In the genomic region with DNA sequence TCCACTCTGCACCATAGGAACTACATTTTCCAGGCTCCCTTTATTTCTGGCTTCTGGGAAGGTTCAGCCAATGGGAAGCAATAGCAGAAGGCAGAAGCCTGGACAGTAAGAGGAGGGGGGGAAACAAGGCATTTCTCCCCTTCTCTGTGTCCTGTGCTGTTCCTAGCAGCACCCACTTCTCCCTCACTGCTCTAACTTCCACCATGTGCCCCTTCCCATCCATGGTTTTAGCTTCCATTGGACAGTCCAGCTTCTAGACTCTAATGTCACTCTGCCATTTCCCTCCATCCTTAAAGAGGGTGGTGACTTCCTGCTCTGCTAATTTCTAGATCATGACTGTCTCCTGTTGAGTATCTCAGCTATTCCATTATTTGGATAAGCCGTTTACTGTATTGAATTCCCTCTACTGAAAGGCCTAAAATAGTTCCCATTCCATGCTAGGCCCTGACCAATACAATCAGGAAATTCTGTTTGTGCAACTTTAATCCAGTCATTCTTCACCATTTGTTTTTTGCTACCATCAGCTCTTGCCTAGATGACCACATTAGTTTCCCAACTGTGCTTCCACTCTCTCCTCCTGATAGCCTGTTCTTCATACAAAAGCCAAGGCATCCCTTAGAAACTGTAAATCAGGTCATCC, we compare ENCODE assay signal across 16 cellular contexts. TPM values are rescaled to one million over a fixed set of nuclear protein-coding genes. Genes with fewer than 3 reads are reported as not detected.
DNase-seq lines count a peak whose midpoint lies in the region; ATAC-seq and TF ChIP-seq lines count a peak whose summit lies in the region.
"Had no signal": no experiment of that assay in that cellular context is flagged by ENCODE, and none has a peak within 500 bp of the region (broad histone marks: within the 10 kb centered on the region; RNA-seq: fewer than 3 reads in every experiment).

No MANE protein-coding gene starts in this region.

- TF ChIP-seq CTCF in AG10803 (conservative IDR thresholded peaks at IDR 0.05; ENCODE audit: low read length) (no peak), progenitor cell of endocrine pancreas (IDR thresholded peaks at IDR 0.05; ENCODE audit: unreplicated experiment) (no peak)

- ATAC-seq in HG03439 (IDR thresholded peaks at IDR 0.05; ENCODE audit: unreplicated experiment), result no peak

- peaks cover 6% of the 10 kb centered on the region for H3K9me3 Mint-ChIP-seq in progenitor cell of endocrine pancreas (ENCODE audit: low read depth)
- H3K9me3 Mint-ChIP-seq: H9 had no signal

- no peaks in the 10 kb centered on the region for H3K36me3 ChIP-seq in SJSA1

- no peaks in the 10 kb centered on the region for H3K9me3 ChIP-seq in SJSA1 (replicated peaks)

- peaks cover 1% of the 10 kb centered on the region for H3K27me3 Mint-ChIP-seq in progenitor cell of endocrine pancreas

- peaks cover 1% of the 10 kb centered on the region for H3K36me3 Mint-ChIP-seq in progenitor cell of endocrine pancreas (ENCODE audit: insufficient read depth)
- H3K36me3 Mint-ChIP-seq: CD14-positive monocyte had no signal

- no peaks in the 10 kb centered on the region for H3K27me3 ChIP-seq in SJSA1 (replicated peaks)

- H3K4me1 Mint-ChIP-seq in progenitor cell of endocrine pancreas (ENCODE audit: low read depth), result no peaks in the 10 kb centered on the region
- H3K4me1 Mint-ChIP-seq: CD14-positive monocyte had no signal

- DNase-seq in AG10803 (ENCODE audit: low read depth) (peak; percentile 48), SJSA1 (ENCODE audit: low read depth in 1 of 2, low spot score in 2 of 2) (peak in 1 of 2 experiments; percentile 29), hepatic stellate cell (ENCODE audit: low spot score) (peak; percentile 14), progenitor cell of endocrine pancreas (ENCODE audit: low spot score, unreplicated experiment) (no peak), NCI-H510A (lab: John Stamatoyannopoulos, UW) (no peak), KBM-7 (no peak)
- DNase-seq: DMS79 treated with DMSO at 0.1 percent for 48 hours, H9, KG1, NCI-H1694 treated with DMSO at 0.1 percent for 48 hours, NCI-H510A treated with DMSO at 0.1 percent for 48 hours, NCI-H774, PC-9 had no signal

- peak overlapping the region; percentile 48 for H3K27ac ChIP-seq in SJSA1
- H3K27ac ChIP-seq: PC-9, RWPE1 had no signal

- no peak overlapping the region for H3K4me3 Mint-ChIP-seq in progenitor cell of endocrine pancreas (ENCODE audit: low read depth)
- H3K4me3 Mint-ChIP-seq: CD14-positive monocyte, H9 had no signal

- in situ Hi-C loops in KBM-7 (cut with MboI; ENCODE audit: low pct_unique_long_range_greater_than_20kb, low sequenced_read_pairs), result no loop called here

- peak overlapping the region; percentile 62 for H3K27ac Mint-ChIP-seq in progenitor cell of endocrine pancreas
- H3K27ac Mint-ChIP-seq: CD14-positive monocyte, H9 had no signal

- peaks cover 16% of the 10 kb centered on the region for H3K4me1 ChIP-seq in SJSA1 (replicated peaks)

- H3K4me3 ChIP-seq in AG10803 (ENCODE audit: low read length) (no peak overlapping the region), SJSA1 (no peak overlapping the region)
- H3K4me3 ChIP-seq: PC-9 had no signal

RNA-seq across cellular contexts. Expression of a gene that starts 20.8 kb away (rescaled TPM):
- total RNA-seq in SJSA1 (2014; rRNA removed; shearing (Covaris generic)), result 75.9 and 91.4 TPM in 2 replicates
- total RNA-seq in progenitor cell of endocrine pancreas, result 7.1 and 13.8 TPM in 2 replicates

Comparison
In these comparisons a context has a peak if more than half of its experiments do, and no peak if none do; other contexts are left out.
1. DNase-seq: peak in AG10803 (single experiment) and hepatic stellate cell (single experiment); none in progenitor cell of endocrine pancreas (single experiment), NCI-H510A (single experiment) and KBM-7 (single experiment).